In genomic region chr16:4351880-4352279, GRCh38 we compare ENCODE assay signal across 8 cellular contexts. TPM values are rescaled to one million over a fixed set of nuclear protein-coding genes. Genes with fewer than 3 reads are reported as not detected.
DNase-seq lines count a peak whose midpoint lies in the region; ATAC-seq, FAIRE-seq and TF ChIP-seq lines count a peak whose summit lies in the region.

No MANE protein-coding gene starts in this region.

- H3K4me1 ChIP-seq in endodermal cell (ENCODE audit: control insufficient read depth, insufficient read depth, low read length) (no peaks in the 10 kb centered on the region), skeletal muscle satellite cell (ENCODE audit: control insufficient read depth, insufficient read depth, low read length) (peaks cover 28% of the 10 kb centered on the region), psoas muscle (peaks cover 24% of the 10 kb centered on the region)

- H3K27me3 ChIP-seq in endodermal cell (ENCODE audit: control insufficient read depth, insufficient read depth, low read length, poor library complexity, severe bottlenecking) (no peaks in the 10 kb centered on the region), skeletal muscle satellite cell (ENCODE audit: control insufficient read depth, insufficient read depth, low read length) (no peaks in the 10 kb centered on the region), psoas muscle (ENCODE audit: insufficient read depth in 3 of 3, low read length in 2 of 3) (no peaks in the 10 kb centered on the region)

- no peak overlapping the region for H3K9ac ChIP-seq in endodermal cell (ENCODE audit: extremely low read depth, low read length, poor library complexity, severe bottlenecking)
- peak overlapping the region; percentile 52 for H3K9ac ChIP-seq in skeletal muscle satellite cell (ENCODE audit: low read depth, low read length)

- peak overlapping the region; percentile 45 for H3K27ac Mint-ChIP-seq in activated CD4-positive, alpha-beta T cell treated with anti-CD3 and anti-CD28 coated beads, Interleukin-2, amount 10 ng/mL, durations not matched to agents 24 days and 14 days
- no peak overlapping the region for H3K27ac Mint-ChIP-seq in endodermal cell

- peak overlapping the region; percentile 96 for H3K4me3 Mint-ChIP-seq in activated CD4-positive, alpha-beta T cell treated with anti-CD3 and anti-CD28 coated beads, Interleukin-2, amount 10 ng/mL, durations not matched to agents 24 days and 14 days
- peak overlapping the region; percentile 92 for H3K4me3 Mint-ChIP-seq in endodermal cell

- H3K4me3 ChIP-seq in endodermal cell (ENCODE audit: low read length) (no peak overlapping the region), skeletal muscle satellite cell (ENCODE audit: low read length) (no peak overlapping the region), psoas muscle (no peak overlapping the region)

- H3K27me3 Mint-ChIP-seq in activated CD4-positive, alpha-beta T cell treated with anti-CD3 and anti-CD28 coated beads, Interleukin-2, amount 10 ng/mL, durations not matched to agents 24 days and 14 days = no peaks in the 10 kb centered on the region
- H3K27me3 Mint-ChIP-seq in endodermal cell (ENCODE audit: insufficient read depth) = no peaks in the 10 kb centered on the region

- no peak for FAIRE-seq in D721Med (lab: Jason Lieb, UNC)

- peaks cover 7% of the 10 kb centered on the region for H3K36me3 Mint-ChIP-seq in activated CD4-positive, alpha-beta T cell treated with anti-CD3 and anti-CD28 coated beads, Interleukin-2, amount 10 ng/mL, durations not matched to agents 24 days and 14 days (ENCODE audit: low read depth)
- peaks cover 5% of the 10 kb centered on the region for H3K36me3 Mint-ChIP-seq in endodermal cell (ENCODE audit: low read depth)

- peaks cover 5% of the 10 kb centered on the region for H3K36me3 ChIP-seq in endodermal cell (ENCODE audit: control insufficient read depth, insufficient read depth, low read length)
- H3K36me3 ChIP-seq in skeletal muscle satellite cell (ENCODE audit: insufficient read depth, low read length) = peaks cover 4% of the 10 kb centered on the region
- peaks cover 0 to 9% of the 10 kb centered on the region in 2 donors for H3K36me3 ChIP-seq in psoas muscle (ENCODE audit: insufficient read depth in 1 of 2, low read depth in 1 of 2)

- H3K9me3 ChIP-seq in endodermal cell (ENCODE audit: control insufficient read depth, low read length) (no peaks in the 10 kb centered on the region), skeletal muscle satellite cell (replicated peaks; ENCODE audit: low read length) (no peaks in the 10 kb centered on the region), psoas muscle (no peaks in the 10 kb centered on the region)

- no peaks in the 10 kb centered on the region for H3K9me3 Mint-ChIP-seq in activated CD4-positive, alpha-beta T cell treated with anti-CD3 and anti-CD28 coated beads, Interleukin-2, amount 10 ng/mL, durations not matched to agents 24 days and 14 days
- no peaks in the 10 kb centered on the region for H3K9me3 Mint-ChIP-seq in endodermal cell

- TF ChIP-seq CTCF in endodermal cell (conservative IDR thresholded peaks at IDR 0.05) = no peak
- no peak for TF ChIP-seq CTCF in D721Med (IDR thresholded peaks at IDR 0.05; ENCODE audit: insufficient read depth, missing control alignments)
- no peak for TF ChIP-seq CTCF in psoas muscle (IDR thresholded peaks at IDR 0.05)

- DNase-seq in activated CD4-positive, alpha-beta T cell treated with anti-CD3 and anti-CD28 coated beads, Interleukin-2, amount 10 ng/mL, durations not matched to agents 24 days and 14 days = no peak
- DNase-seq in activated CD4-positive, alpha-beta T cell treated with anti-CD3 and anti-CD28 coated beads for 4 hours = no peak
- DNase-seq in RKO (ENCODE audit: low spot score) (peak; percentile 87), endodermal cell (no peak), activated gamma-delta T cell (lab: John Stamatoyannopoulos, UW) (no peak), D721Med (ENCODE audit: insufficient read length, low spot score) (no peak), psoas muscle (no peak)

- intact Hi-C loops in activated CD4-positive, alpha-beta T cell treated with anti-CD3 and anti-CD28 coated beads, Interleukin-2, amount 10 ng/mL, durations not matched to agents 24 days and 14 days (cut with micrococcal nuclease) = loop anchor here (1.0 to 10.0 kb wide), 5 partner anchors 45 to 123 kb away; partner anchors contain the start of genes CORO7, HMOX2 and NMRAL1
- intact Hi-C loops in psoas muscle (cut with DNase I) = no loop called here

- peak overlapping the region; percentile 82 for H3K4me2 ChIP-seq in skeletal muscle satellite cell (ENCODE audit: low read length)

- no peak for ATAC-seq in psoas muscle

- H3K27ac ChIP-seq in endodermal cell (ENCODE audit: low read depth, low read length) (no peak overlapping the region), psoas muscle (no peak overlapping the region)

- 84 to 85% methylated on average over 5 to 7 of the region's 7 CpGs for WGBS in endodermal cell (ENCODE audit: insufficient coverage in 1 of 2, insufficient read length in 1 of 2), 2 experiments
- WGBS in psoas muscle, 3 donors = 72 to 79% (median 72%) methylated on average over 7 of the region's 7 CpGs

- H3K4me1 Mint-ChIP-seq in activated CD4-positive, alpha-beta T cell treated with anti-CD3 and anti-CD28 coated beads, Interleukin-2, amount 10 ng/mL, durations not matched to agents 24 days and 14 days = peaks cover 12% of the 10 kb centered on the region
- peaks cover 4% of the 10 kb centered on the region for H3K4me1 Mint-ChIP-seq in endodermal cell

RNA-seq across cellular contexts. Expression of gene PAM16, which starts 0.8 kb away (rescaled TPM):
- 93.5 and 104 TPM in 2 replicates for total RNA-seq in activated CD4-positive, alpha-beta T cell treated with anti-CD3 and anti-CD28 coated beads, Interleukin-2, amount 10 ng/mL, durations not matched to agents 24 days and 14 days
- total RNA-seq in endodermal cell (10 to 100 TPM; 57.7 to 66.2 TPM), psoas muscle (10 to 100 TPM; 60.5 to 84.2 (median 70.7) TPM)
- polyA plus RNA-seq in endodermal cell (2013, experiment 1 of 2) = 57.2 TPM
- 62.4 TPM for polyA plus RNA-seq in endodermal cell (2013, experiment 2 of 2)
- total RNA-seq in skeletal muscle satellite cell (2012; rRNA removed) = 37.8 and 62.3 TPM in 2 replicates
- 100 to 1,000 TPM; 144 to 163 (median 160) TPM for polyA plus RNA-seq in psoas muscle

RNA-seq across cellular contexts. Expression of gene VASN, which starts 19.8 kb away (rescaled TPM):
- total RNA-seq in activated CD4-positive, alpha-beta T cell treated with anti-CD3 and anti-CD28 coated beads, Interleukin-2, amount 10 ng/mL, durations not matched to agents 24 days and 14 days = 0.16 TPM in 1 of 2 replicates, not detected in the other
- total RNA-seq in endodermal cell (10 to 100 TPM; 10.4 to 12.1 TPM), psoas muscle (1 to 10 TPM; 3.0 to 3.6 (median 3.4) TPM)
- 11.5 TPM for polyA plus RNA-seq in endodermal cell (2013, experiment 1 of 2)
- polyA plus RNA-seq in endodermal cell (2013, experiment 2 of 2) = 11.6 TPM
- total RNA-seq in skeletal muscle satellite cell (2012; rRNA removed) = 137 and 165 TPM in 2 replicates
- 1 to 10 TPM; 2.0 to 3.8 (median 3.3) TPM for polyA plus RNA-seq in psoas muscle

RNA-seq across cellular contexts. Expression of gene GLIS2, which starts 36.0 kb away (rescaled TPM):
- 1.0 and 1.4 TPM in 2 replicates for total RNA-seq in activated CD4-positive, alpha-beta T cell treated with anti-CD3 and anti-CD28 coated beads, Interleukin-2, amount 10 ng/mL, durations not matched to agents 24 days and 14 days
- total RNA-seq in endodermal cell (10 to 100 TPM in 1 of 2 donors, 1 to 10 TPM in 1; 9.1 to 13.2 TPM), psoas muscle (1 to 10 TPM; 1.7 to 3.3 (median 2.4) TPM)
- 16.6 TPM for polyA plus RNA-seq in endodermal cell (2013, experiment 1 of 2)
- 15.6 TPM for polyA plus RNA-seq in endodermal cell (2013, experiment 2 of 2)
- 1.5 and 2.0 TPM in 2 replicates for total RNA-seq in skeletal muscle satellite cell (2012; rRNA removed)
- polyA plus RNA-seq in psoas muscle = 1 to 10 TPM in 2 of 3 donors, under 1 TPM in 1; 0.96 to 1.3 (median 1.0) TPM
